ENCODE assay signal across 26 cellular contexts in genomic region chr9:123609844-123610243, GRCh38.
A peak's percentile ranks its signal among the peaks of the same experiment; 100 is the strongest.
DNase-seq lines count a peak whose midpoint lies in the region; TF ChIP-seq lines count a peak whose summit lies in the region.
"Had no signal": no experiment of that assay in that cellular context is flagged by ENCODE, and none has a peak within 500 bp of the region (broad histone marks: within the 10 kb centered on the region; RNA-seq: fewer than 3 reads in every experiment).

No MANE protein-coding gene starts in this region.

- H3K4me1 ChIP-seq in neural progenitor cell, result peaks cover 10% of the 10 kb centered on the region
- H3K4me1 ChIP-seq: ascending aorta, pancreas, testis had no signal

- TF ChIP-seq CTCF in fibroblast of mammary gland (conservative IDR thresholded peaks at IDR 0.05; ENCODE audit: control insufficient read depth, insufficient read depth, low read depth, low read length) (no peak), neural progenitor cell (IDR thresholded peaks at IDR 0.05) (no peak)

- no peaks in the 10 kb centered on the region for H3K36me3 ChIP-seq in neural progenitor cell
- H3K36me3 ChIP-seq: pancreas, Peyer's patch, right lobe of liver had no signal

- no peaks in the 10 kb centered on the region for H3K27me3 ChIP-seq in neural progenitor cell
- H3K27me3 ChIP-seq: ascending aorta, pancreas, Peyer's patch, right lobe of liver, testis had no signal

- H3F3A ChIP-seq in neural progenitor cell (ENCODE audit: low read depth), result peaks cover 2% of the 10 kb centered on the region

- H3K9me3 Mint-ChIP-seq in neural progenitor cell, result no peaks in the 10 kb centered on the region
- H3K9me3 Mint-ChIP-seq: activated B cell treated with CpG ODN at 0.5 μM for 24 hours; activated naive CD4-positive, alpha-beta T cell treated with anti-CD3 and anti-CD28 coated beads, Interleukin-2, amount 10 ng/mL, durations not matched to agents 7 days and 5 days; activated T-cell treated with anti-CD3 and anti-CD28 coated beads, Interleukin-2, amount 50 U/mL, for 4 hours; CD4-positive, alpha-beta memory T cell; naive thymus-derived CD8-positive, alpha-beta T cell; T-helper 2 cell treated with Interferon-gamma antibody and Interleukin-4, amounts not matched to agents 5 μg/mL and 100 μg/mL, for 36 hours had no signal

- no peak overlapping the region for H3K4me3 Mint-ChIP-seq in neural progenitor cell
- H3K4me3 Mint-ChIP-seq: activated B cell treated with CpG ODN at 0.5 μM for 24 hours; activated CD8-positive, alpha-beta T cell treated with anti-CD3 and anti-CD28 coated beads, Interleukin-2, amount 10 ng/mL, durations not matched to agents 7 days and 5 days; activated naive CD4-positive, alpha-beta T cell treated with anti-CD3 and anti-CD28 coated beads, Interleukin-2, amount 10 ng/mL, durations not matched to agents 7 days and 5 days; activated T-cell treated with anti-CD3 and anti-CD28 coated beads, Interleukin-2, amount 50 U/mL, for 4 hours; CD4-positive, alpha-beta memory T cell; naive thymus-derived CD8-positive, alpha-beta T cell; T-helper 2 cell treated with Interferon-gamma antibody and Interleukin-4, amounts not matched to agents 5 μg/mL and 100 μg/mL, for 36 hours had no signal

- no peak overlapping the region for H3K27ac Mint-ChIP-seq in neural progenitor cell
- H3K27ac Mint-ChIP-seq: activated B cell treated with CpG ODN at 0.5 μM for 24 hours; activated CD8-positive, alpha-beta T cell treated with anti-CD3 and anti-CD28 coated beads, Interleukin-2, amount 10 ng/mL, durations not matched to agents 7 days and 5 days; activated naive CD4-positive, alpha-beta T cell treated with anti-CD3 and anti-CD28 coated beads, Interleukin-2, amount 10 ng/mL, durations not matched to agents 7 days and 5 days; CD4-positive, alpha-beta memory T cell; naive thymus-derived CD8-positive, alpha-beta T cell; T-helper 2 cell treated with Interferon-gamma antibody and Interleukin-4, amounts not matched to agents 5 μg/mL and 100 μg/mL, for 36 hours had no signal

- no peaks in the 10 kb centered on the region for H3K36me3 Mint-ChIP-seq in neural progenitor cell
- H3K36me3 Mint-ChIP-seq: activated naive CD4-positive, alpha-beta T cell treated with anti-CD3 and anti-CD28 coated beads, Interleukin-2, amount 10 ng/mL, durations not matched to agents 7 days and 5 days had no signal

- H4K20me1 ChIP-seq in neural progenitor cell (ENCODE audit: low read depth), result no peaks in the 10 kb centered on the region

- H3K9me3 ChIP-seq in neural progenitor cell (ENCODE audit: low read depth), result no peaks in the 10 kb centered on the region
- H3K9me3 ChIP-seq: ascending aorta, pancreas, Peyer's patch, right lobe of liver, testis had no signal

- in situ Hi-C loops in KBM-7 (cut with MboI; ENCODE audit: low pct_unique_long_range_greater_than_20kb, low sequenced_read_pairs), result no loop called here

- peak; percentile 13 for DNase-seq in NCI-H82 (lab: John Stamatoyannopoulos, UW)
- DNase-seq in NCI-H82 treated with DMSO at 0.1 percent for 48 hours (lab: John Stamatoyannopoulos, UW; ENCODE audit: unreplicated experiment), result no peak
- peak; percentile 11 for DNase-seq in NCI-H446 treated with DMSO at 0.1 percent for 48 hours (lab: John Stamatoyannopoulos, UW)
- peak; percentile 30 for DNase-seq in fibroblast of mammary gland (ENCODE audit: low read depth)
- no peak for DNase-seq in neural progenitor cell (ENCODE audit: low spot score)
- no peak for DNase-seq in RKO (ENCODE audit: low spot score)
- no peak for DNase-seq in KBM-7
- no peak for DNase-seq in COLO668 (lab: John Stamatoyannopoulos, UW; ENCODE audit: unreplicated experiment)
- DNase-seq: activated B cell treated with CpG ODN at 0.5 μM for 24 hours; activated CD8-positive, alpha-beta T cell treated with anti-CD3 and anti-CD28 coated beads, Interleukin-2, amount 10 ng/mL, durations not matched to agents 7 days and 5 days; activated naive CD4-positive, alpha-beta T cell treated with anti-CD3 and anti-CD28 coated beads, Interleukin-2, amount 10 ng/mL, durations not matched to agents 7 days and 5 days; activated T-cell treated with anti-CD3 and anti-CD28 coated beads, Interleukin-2, amount 50 U/mL, for 4 hours; CD4-positive, alpha-beta memory T cell; DND-41; left colon; mesendoderm; naive thymus-derived CD8-positive, alpha-beta T cell; NCI-H1694 treated with DMSO at 0.1 percent for 48 hours; NK-92 treated with Interleukin-12 subunit alpha and Interleukin-12 subunit beta, amount 100 ng/mL, for 24 hours; pancreas; Peyer's patch; right lobe of liver; testis had no signal

- no peak overlapping the region for H3K27ac ChIP-seq in neural progenitor cell
- H3K27ac ChIP-seq: ascending aorta, epithelial cell of prostate, pancreas, right lobe of liver, testis had no signal

- no peak overlapping the region for H3K4me3 ChIP-seq in fibroblast of mammary gland (ENCODE audit: control insufficient read depth, low read depth, low read length)
- no peak overlapping the region for H3K4me3 ChIP-seq in neural progenitor cell
- H3K4me3 ChIP-seq: ascending aorta, pancreas, Peyer's patch, right lobe of liver, testis had no signal

- no peak overlapping the region for H3K9ac ChIP-seq in neural progenitor cell

- H3K79me2 ChIP-seq in neural progenitor cell (ENCODE audit: low read depth), result no peaks in the 10 kb centered on the region

- H3K4me2 ChIP-seq in neural progenitor cell, result no peak overlapping the region

- peaks cover 7% of the 10 kb centered on the region for H3K4me1 Mint-ChIP-seq in neural progenitor cell
- H3K4me1 Mint-ChIP-seq: activated naive CD4-positive, alpha-beta T cell treated with anti-CD3 and anti-CD28 coated beads, Interleukin-2, amount 10 ng/mL, durations not matched to agents 7 days and 5 days; CD4-positive, alpha-beta memory T cell had no signal

- no peak overlapping the region for H2AFZ ChIP-seq in neural progenitor cell (replicated peaks)

- H3K27me3 Mint-ChIP-seq in neural progenitor cell (ENCODE audit: insufficient read depth, low read depth), result no peaks in the 10 kb centered on the region
- H3K27me3 Mint-ChIP-seq: activated B cell treated with CpG ODN at 0.5 μM for 24 hours; activated naive CD4-positive, alpha-beta T cell treated with anti-CD3 and anti-CD28 coated beads, Interleukin-2, amount 10 ng/mL, durations not matched to agents 7 days and 5 days; CD4-positive, alpha-beta memory T cell; naive thymus-derived CD8-positive, alpha-beta T cell had no signal

Comparison
In these comparisons a context has a peak if more than half of its experiments do, and no peak if none do; other contexts are left out.
1. DNase-seq: peak in NCI-H82 (single experiment), NCI-H446 treated with DMSO at 0.1 percent for 48 hours (single experiment) and fibroblast of mammary gland (single experiment); none in NCI-H82 treated with DMSO at 0.1 percent for 48 hours (single experiment), neural progenitor cell (single experiment), RKO (single experiment), KBM-7 (single experiment) and COLO668 (single experiment).